ENCODE assay signal across 1 cellular context in genomic region chr12:91327889-91328288, GRCh38.
TF ChIP-seq lines count a peak whose summit lies in the region.

No MANE protein-coding gene starts in this region.

TF ChIP-seq in IMR-90, 13 proteins besides CTCF, POLR2A, EP300 and RAD21 (continued from another document):
- TF ChIP-seq USF2 (IDR thresholded peaks at IDR 0.05; ENCODE audit: low read depth, low read length) = no peak
